In genomic region chr17:82216301-82217119, GRCh38 we compare ENCODE assay signal across 8 cellular contexts. TPM values are rescaled to one million over a fixed set of nuclear protein-coding genes. Genes with fewer than 3 reads are reported as not detected.
DNase-seq lines count a peak whose midpoint lies in the region; ATAC-seq and TF ChIP-seq lines count a peak whose summit lies in the region.

No MANE protein-coding gene starts in this region.

- H3K4me3 ChIP-seq in coronary artery, result no peak overlapping the region
- no peak overlapping the region for H3K4me3 ChIP-seq in mucosa of descending colon

- H3K4me3 Mint-ChIP-seq in T-helper 17 cell, result peak overlapping the region; percentile 83

- peaks cover 22% of the 10 kb centered on the region for H3K4me1 Mint-ChIP-seq in T-helper 17 cell

- no peaks in the 10 kb centered on the region for H3K27me3 Mint-ChIP-seq in T-helper 17 cell

- TF ChIP-seq CTCF in coronary artery (IDR thresholded peaks at IDR 0.05) (no peak), mucosa of descending colon (IDR thresholded peaks at IDR 0.05) (no peak)

- DNase-seq in EL (peak; percentile 95), T-helper 17 cell (peak; percentile 14 to 44 (median 43)), coronary artery (ENCODE audit: low spot score) (peak; percentile 86), mucosa of descending colon (peak; percentile 85 to 93 (median 87)), DMS79 (lab: John Stamatoyannopoulos, UW) (no peak), NCI-H345 (lab: John Stamatoyannopoulos, UW) (no peak)

- intact Hi-C loops in mucosa of descending colon (cut with DNase I, micrococcal nuclease), result no loop called here

- H3K36me3 Mint-ChIP-seq in T-helper 17 cell (ENCODE audit: low read depth), result no peaks in the 10 kb centered on the region

- H3K27ac Mint-ChIP-seq in T-helper 17 cell, result peak overlapping the region; percentile 92

- H3K27ac ChIP-seq in coronary artery, result peak overlapping the region; percentile 70 to 88

- no peaks in the 10 kb centered on the region for H3K36me3 ChIP-seq in mucosa of descending colon (ENCODE audit: low read depth)

- ATAC-seq in HG02642 (IDR thresholded peaks at IDR 0.05; ENCODE audit: poor library complexity, unreplicated experiment) (peak; percentile 30), T-helper 17 cell (peak; percentile 81), mucosa of descending colon (peak; percentile 81), GM19035 (IDR thresholded peaks at IDR 0.05; ENCODE audit: unreplicated experiment) (no peak)

- peaks cover 32% of the 10 kb centered on the region for H3K4me1 ChIP-seq in mucosa of descending colon (ENCODE audit: low read depth)

- H3K9me3 ChIP-seq in T-helper 17 cell (ENCODE audit: control insufficient read depth, low read length, poor library complexity, severe bottlenecking), result no peaks in the 10 kb centered on the region
- no peaks in the 10 kb centered on the region for H3K9me3 ChIP-seq in mucosa of descending colon

RNA-seq across cellular contexts. Expression of gene CCDC57, which starts 3.9 kb away (rescaled TPM):
- total RNA-seq in T-helper 17 cell (10 to 100 TPM; 79.1 to 89.0 TPM), mucosa of descending colon (10 to 100 TPM; 41.3 to 46.3 (median 45.4) TPM)

RNA-seq across cellular contexts. Expression of gene SLC16A3, which starts 12.3 kb away (rescaled TPM):
- total RNA-seq in T-helper 17 cell, result 10 to 100 TPM; 47.2 to 56.2 TPM
- total RNA-seq in mucosa of descending colon, result 100 to 1,000 TPM in 2 of 3 donors, 10 to 100 TPM in 1; 41.0 to 150 (median 104) TPM

RNA-seq across cellular contexts. Expression of gene CSNK1D, which starts 57.0 kb away (rescaled TPM):
- total RNA-seq in T-helper 17 cell, result 100 to 1,000 TPM; 218 to 273 TPM
- total RNA-seq in mucosa of descending colon, result 100 to 1,000 TPM; 177 to 221 (median 189) TPM

Comparison
In these comparisons a context has a peak if more than half of its experiments do, and no peak if none do; other contexts are left out.
1. DNase-seq: peak in EL (single experiment), T-helper 17 cell (3 of 3), coronary artery (single experiment) and mucosa of descending colon (3 of 3); none in DMS79 (single experiment) and NCI-H345 (single experiment).